ENCODE assay signal across 26 cellular contexts in the genomic region with DNA sequence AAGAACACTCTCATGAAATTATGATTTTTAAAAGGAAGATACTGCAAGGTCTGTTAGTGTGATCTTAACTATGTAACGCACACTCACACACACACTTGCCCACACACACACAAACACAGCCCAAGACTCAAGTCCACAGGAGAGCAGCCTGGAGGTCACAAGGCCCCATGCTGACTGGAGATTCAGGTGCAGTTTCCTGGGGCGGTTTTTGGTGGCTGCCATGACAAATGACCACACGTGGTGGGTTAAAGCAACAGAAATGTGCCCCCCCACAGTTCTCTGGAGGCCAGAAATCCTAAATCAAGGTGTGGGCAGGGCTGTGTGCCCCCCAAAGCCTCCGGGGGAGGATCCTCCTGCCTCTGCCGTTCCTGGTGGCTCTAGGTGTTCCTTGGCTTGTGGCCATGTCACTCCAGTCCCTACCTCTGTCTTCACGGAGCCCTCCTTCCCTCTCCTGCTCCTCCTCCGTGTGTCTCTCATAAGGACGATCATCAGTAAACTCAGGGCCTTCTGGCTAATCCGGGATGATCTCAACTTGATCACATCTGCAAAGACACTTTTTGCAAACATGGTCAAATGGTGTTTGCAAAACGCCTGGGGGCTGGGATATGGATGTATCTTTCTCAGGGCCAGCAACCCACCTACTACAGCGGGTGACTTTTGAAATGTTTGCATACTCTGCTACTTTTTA. TPM values are rescaled to one million over a fixed set of nuclear protein-coding genes. Genes with fewer than 3 reads are reported as not detected.
"Had no signal": no experiment of that assay in that cellular context is flagged by ENCODE, and none has a peak within 500 bp of the region (broad histone marks: within the 10 kb centered on the region; RNA-seq: fewer than 3 reads in every experiment).

No MANE protein-coding gene starts in this region.

- H3K9me3 Mint-ChIP-seq: activated naive CD4-positive, alpha-beta T cell treated with anti-CD3 and anti-CD28 coated beads, Interleukin-2, amount 50 U/mL, for 24 hours; dendritic cell treated with granulocyte-macrophage colony-stimulating factor and Interleukin-4, amounts not matched to agents 40 ng/mL and 50 ng/mL, for 4 days; natural killer cell treated with Interleukin-12 subunit alpha and Interleukin-12 subunit beta and Interleukin-15 and Interleukin-18, amount 100 ng/mL, for 72 hours; stimulated activated naive CD8-positive, alpha-beta T cell treated with anti-CD3 and anti-CD28 coated beads, Interleukin-15, Interleukin-2, amounts not matched to agents 100 ng/mL and 50 ng/mL, for 24 hours had no signal

- H3K27ac ChIP-seq: left lung, neutrophil, pancreas, psoas muscle, right atrium auricular region had no signal

- H3K4me3 ChIP-seq: left lung, lung, pancreas, psoas muscle, right atrium auricular region, tibial nerve had no signal

- FAIRE-seq: pancreas, urothelium cell line had no signal

- H3K4me1 ChIP-seq: pancreas, psoas muscle, tibial nerve had no signal

- H3K27me3 ChIP-seq: left lung, pancreas, right atrium auricular region, tibial nerve had no signal

- ATAC-seq: natural killer cell treated with Interleukin-12 subunit alpha and Interleukin-12 subunit beta and Interleukin-15 and Interleukin-18, amount 100 ng/mL, for 72 hours had no signal

- H3K36me3 ChIP-seq: left lung, neutrophil, pancreas, right atrium auricular region, tibial nerve had no signal

- DNase-seq: activated CD4-positive, alpha-beta T cell treated with anti-CD3 and anti-CD28 coated beads for 1 hour; activated CD4-positive, alpha-beta T cell treated with anti-CD3 and anti-CD28 coated beads, Interleukin-2, amount 50 U/mL, for 1 hour; activated gamma-delta T cell treated with Interleukin-2 at 50 U/mL for 16 hours; activated T-cell treated with anti-CD3 and anti-CD28 coated beads, Interleukin-2, amount 50 U/mL, for 1 hour; aorta; effector CD8-positive, alpha-beta T cell; hippocampal formation; kidney glomerular epithelial cell; midbrain; stimulated activated CD4-positive, alpha-beta T cell treated with anti-CD3 and anti-CD28 coated beads, Interleukin-12 subunit alpha, Interleukin-12 subunit beta, amount 100 ng/mL, for 4 hours; stimulated activated CD4-positive, alpha-beta T cell treated with anti-CD3 and anti-CD28 coated beads, Interleukin-4, amount 100 ng/mL, for 4 hours; substantia nigra had no signal

- H3K4me1 Mint-ChIP-seq: activated naive CD4-positive, alpha-beta T cell treated with anti-CD3 and anti-CD28 coated beads, Interleukin-2, amount 50 U/mL, for 24 hours had no signal

- H3K36me3 Mint-ChIP-seq: activated naive CD4-positive, alpha-beta T cell treated with anti-CD3 and anti-CD28 coated beads, Interleukin-2, amount 50 U/mL, for 24 hours; brain; natural killer cell treated with Interleukin-12 subunit alpha and Interleukin-12 subunit beta and Interleukin-15 and Interleukin-18, amount 100 ng/mL, for 72 hours had no signal

- H3K9me3 ChIP-seq: left lung, neutrophil, pancreas, psoas muscle, right atrium auricular region, tibial nerve had no signal

- H3K27me3 Mint-ChIP-seq: stimulated activated naive CD8-positive, alpha-beta T cell treated with anti-CD3 and anti-CD28 coated beads, Interleukin-15, Interleukin-2, amounts not matched to agents 100 ng/mL and 50 ng/mL, for 24 hours had no signal

- H3K27ac Mint-ChIP-seq: activated naive CD4-positive, alpha-beta T cell treated with anti-CD3 and anti-CD28 coated beads, Interleukin-2, amount 50 U/mL, for 24 hours; dendritic cell treated with granulocyte-macrophage colony-stimulating factor and Interleukin-4, amounts not matched to agents 40 ng/mL and 50 ng/mL, for 4 days; natural killer cell treated with Interleukin-12 subunit alpha and Interleukin-12 subunit beta and Interleukin-15 and Interleukin-18, amount 100 ng/mL, for 72 hours; stimulated activated naive CD8-positive, alpha-beta T cell treated with anti-CD3 and anti-CD28 coated beads, Interleukin-15, Interleukin-2, amounts not matched to agents 100 ng/mL and 50 ng/mL, for 24 hours had no signal

- H3K4me3 Mint-ChIP-seq: activated naive CD4-positive, alpha-beta T cell treated with anti-CD3 and anti-CD28 coated beads, Interleukin-2, amount 50 U/mL, for 24 hours; brain; dendritic cell treated with granulocyte-macrophage colony-stimulating factor and Interleukin-4, amounts not matched to agents 40 ng/mL and 50 ng/mL, for 4 days; natural killer cell treated with Interleukin-12 subunit alpha and Interleukin-12 subunit beta and Interleukin-15 and Interleukin-18, amount 100 ng/mL, for 72 hours; stimulated activated naive CD8-positive, alpha-beta T cell treated with anti-CD3 and anti-CD28 coated beads, Interleukin-15, Interleukin-2, amounts not matched to agents 100 ng/mL and 50 ng/mL, for 24 hours had no signal

RNA-seq across cellular contexts. Expression of a gene that starts 9.7 kb away (rescaled TPM):
- total RNA-seq: natural killer cell treated with Interleukin-12 subunit alpha and Interleukin-12 subunit beta and Interleukin-15 and Interleukin-18, amount 100 ng/mL, for 72 hours; T-helper 2 cell treated with Interferon-gamma antibody and Interleukin-4, amounts not matched to agents 100 ng/mL and 5 ng/mL, for 36 hours had no signal
